In genomic region chr21:26224351-26224750, GRCh38 we compare ENCODE assay signal across 18 cellular contexts. TPM values are rescaled to one million over a fixed set of nuclear protein-coding genes. Genes with fewer than 3 reads are reported as not detected.
DNase-seq lines count a peak whose midpoint lies in the region; ATAC-seq and TF ChIP-seq lines count a peak whose summit lies in the region.
"Had no signal": no experiment of that assay in that cellular context is flagged by ENCODE, and none has a peak within 500 bp of the region (broad histone marks: within the 10 kb centered on the region; RNA-seq: fewer than 3 reads in every experiment).

No MANE protein-coding gene starts in this region.

- DNase-seq in PC-3 = no peak
- DNase-seq in epithelial cell of esophagus (ENCODE audit: low read depth) = peak; percentile 8
- peak; percentile 52 for DNase-seq in renal cortical epithelial cell (ENCODE audit: low read depth)
- DNase-seq in NCI-H510A (lab: John Stamatoyannopoulos, UW) = no peak
- no peak for DNase-seq in tibial nerve (ENCODE audit: low spot score in 2 of 2)
- DNase-seq: Caco-2; CD4-positive, CD25-positive, alpha-beta regulatory T cell; CD8-positive, alpha-beta T cell; DMS153; DND-41; H9 had no signal

- no peaks in the 10 kb centered on the region for H3K9me2 ChIP-seq in PC-3 (replicated peaks; ENCODE audit: low read length)

- BruUV-seq in PC-3 (replicated peaks; lab: Mats Ljungman, UMichigan) = no TSS peak

- H3K27me3 ChIP-seq in PC-3 (ENCODE audit: low read length) (no peaks in the 10 kb centered on the region), tibial nerve (no peaks in the 10 kb centered on the region)
- H3K27me3 ChIP-seq: BLaER1 had no signal

- CTCF ChIA-PET in PC-3 (lab: Charles Lee) = no interaction called here

- TF ChIP-seq CTCF in PC-3 (conservative IDR thresholded peaks at IDR 0.05; ENCODE audit: low read depth, low read length) (no peak), epithelial cell of esophagus (IDR thresholded peaks at IDR 0.05; ENCODE audit: insufficient read depth, low read depth, low read length, missing control alignments) (no peak), tibial nerve (IDR thresholded peaks at IDR 0.05) (no peak)

- TF ChIP-seq EP300 in tibial nerve (IDR thresholded peaks at IDR 0.05) = no peak

- H3K27ac ChIP-seq in PC-3 (ENCODE audit: low read length) (no peak overlapping the region), tibial nerve (no peak overlapping the region)
- H3K27ac ChIP-seq: 22Rv1, BLaER1, C4-2B had no signal

- ATAC-seq in PC-3 = 0 out of 2 replicates have a peak, but pooled peaks have one; percentile 33
- ATAC-seq in HG02870 (IDR thresholded peaks at IDR 0.05; ENCODE audit: unreplicated experiment) = no peak
- ATAC-seq: CD8-positive, alpha-beta T cell; GM12878; GM23338; HCT116 had no signal

- WGBS in tibial nerve, 2 donors = 89 to 92% methylated on average over 2 of the region's 2 CpGs

- H3K79me2 ChIP-seq in PC-3 (ENCODE audit: low read length) = no peaks in the 10 kb centered on the region

- no peaks in the 10 kb centered on the region for H3F3A ChIP-seq in PC-3 (ENCODE audit: low read length, unreplicated experiment)

- no peak overlapping the region for H3K4me2 ChIP-seq in PC-3 (ENCODE audit: low read length)
- H3K4me2 ChIP-seq: BLaER1, GM23338 had no signal

- H3K9ac ChIP-seq in PC-3 (ENCODE audit: low read length) = no peak overlapping the region
- H3K9ac ChIP-seq: BLaER1 had no signal

- H3K4me3 ChIP-seq in PC-3 (ENCODE audit: low read length) (no peak overlapping the region), epithelial cell of esophagus (ENCODE audit: low read length) (no peak overlapping the region), tibial nerve (no peak overlapping the region)
- H3K4me3 ChIP-seq: BLaER1, GM12878, GM23338 had no signal

- POLR2A ChIA-PET in PC-3 (lab: Charles Lee; ENCODE audit: unreplicated experiment) = no interaction called here

- H4K20me1 ChIP-seq in PC-3 (ENCODE audit: low read length) = no peaks in the 10 kb centered on the region
- H4K20me1 ChIP-seq: BLaER1 had no signal

- TF ChIP-seq POLR2A in tibial nerve (IDR thresholded peaks at IDR 0.05) = no peak

- no peaks in the 10 kb centered on the region for H3K9me3 ChIP-seq in PC-3 (ENCODE audit: low read length)
- no peaks in the 10 kb centered on the region for H3K9me3 ChIP-seq in tibial nerve
- H3K9me3 ChIP-seq: Caco-2 had no signal

- H3K36me3 ChIP-seq in PC-3 (ENCODE audit: low read depth, low read length) (no peaks in the 10 kb centered on the region), tibial nerve (no peaks in the 10 kb centered on the region)
- H3K36me3 ChIP-seq: BLaER1 had no signal

- intact Hi-C loops in PC-3 (cut with micrococcal nuclease) = no loop called here

- H3K4me1 ChIP-seq in PC-3 (ENCODE audit: insufficient read depth, low read length) = no peaks in the 10 kb centered on the region
- H3K4me1 ChIP-seq in tibial nerve = no peaks in the 10 kb centered on the region
- H3K4me1 ChIP-seq: BLaER1, Caco-2 had no signal

- H2AFZ ChIP-seq in PC-3 (ENCODE audit: low read length) = no peak overlapping the region

RNA-seq across cellular contexts. Expression of gene APP, which starts 53.8 kb away (rescaled TPM):
- total RNA-seq in PC-3 (2014; rRNA removed) (266 and 329 TPM in 2 replicates), renal cortical epithelial cell (590 and 1,827 TPM in 2 replicates), tibial nerve (100 to 1,000 TPM; 271 to 327 (median 293) TPM)

Comparison
In these comparisons a context has a peak if more than half of its experiments do, and no peak if none do; other contexts are left out.
1. DNase-seq: peak in epithelial cell of esophagus (single experiment) and renal cortical epithelial cell (single experiment); none in PC-3 (single experiment), NCI-H510A (single experiment) and tibial nerve (0 of 2).